ENCODE assay signal across 8 cellular contexts in the genomic region with DNA sequence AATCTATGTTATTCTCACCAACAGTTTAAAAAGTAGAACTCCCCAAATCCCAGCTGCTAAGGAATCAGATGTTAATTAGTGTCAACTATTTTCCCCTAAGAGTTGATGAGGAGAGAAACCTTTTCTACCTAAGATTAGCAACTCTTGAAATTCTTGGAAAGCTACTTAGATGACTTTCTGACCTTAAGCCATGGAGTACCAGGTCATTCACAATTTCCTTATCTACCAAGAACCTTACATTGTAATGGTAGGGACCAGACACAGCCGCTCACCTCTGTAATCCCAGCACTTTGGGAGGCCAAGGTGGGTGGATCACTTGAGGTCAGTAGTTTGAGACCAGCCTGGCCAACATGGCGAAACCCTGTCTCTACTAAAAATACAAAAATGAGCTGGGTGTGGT. TPM values are rescaled to one million over a fixed set of nuclear protein-coding genes. Genes with fewer than 3 reads are reported as not detected.
DNase-seq lines count a peak whose midpoint lies in the region; ATAC-seq and TF ChIP-seq lines count a peak whose summit lies in the region.
"Not testable (repeated sequence)": the region's sequence is repeated elsewhere in the genome, so short reads cannot be mapped to it uniquely, and the experiment has no call there.

No MANE protein-coding gene starts in this region.

- H3K36me3 ChIP-seq in PC-9 (ENCODE audit: low read depth): peaks cover 22% of the 10 kb centered on the region
- peaks cover 0 to 65% (median 6%) of the 10 kb centered on the region in 9 donors for H3K36me3 ChIP-seq in heart right ventricle
- not testable (repeated sequence) for H3K36me3 ChIP-seq in skeletal muscle tissue (ENCODE audit: control insufficient read depth in 3 of 3, insufficient read depth in 3 of 3, low read length in 3 of 3)

- H3K4me2 ChIP-seq in PC-9: not testable (repeated sequence)

- H3K27me3 ChIP-seq in CD4-positive, alpha-beta T cell (ENCODE audit: control insufficient read depth, insufficient read depth, low read length); PC-9 (ENCODE audit: insufficient read depth, low read depth); heart right ventricle; right cardiac atrium (ENCODE audit: control insufficient read depth, insufficient read depth); skeletal muscle tissue (ENCODE audit: control insufficient read depth in 3 of 3, insufficient read depth in 3 of 3, low read length in 3 of 3): not testable (repeated sequence)

- BruUV-seq in PC-9 (replicated peaks; lab: Mats Ljungman, UMichigan): not testable (repeated sequence)

- POLR2A ChIA-PET in CD4-positive, alpha-beta T cell (lab: Charles Lee): interaction anchor here (1.1 kb wide), 1 partner anchor 23 kb away, joined by 3 read pairs; a partner anchor contains a TSS
- POLR2A ChIA-PET in PC-9 (lab: Charles Lee; ENCODE audit: unreplicated experiment): interaction anchor here (0.7 kb wide), 1 partner anchor 97 kb away, joined by 3 read pairs; no protein-coding TSS in a partner anchor

- WGBS in heart right ventricle, 2 donors: 66 to 76% methylated on average over 2 of the region's 2 CpGs
- 82% methylated on average over 2 of the region's 2 CpGs for WGBS in right cardiac atrium

- TF ChIP-seq CTCF in CD4-positive, alpha-beta T cell (IDR thresholded peaks at IDR 0.05); PC-9 (conservative IDR thresholded peaks at IDR 0.05); chondrocyte (IDR thresholded peaks at IDR 0.05); heart right ventricle (IDR thresholded peaks at IDR 0.05): not testable (repeated sequence)

- H3K4me3 Mint-ChIP-seq in CD4-positive, alpha-beta T cell; chondrocyte (ENCODE audit: unreplicated experiment): not testable (repeated sequence)

- not testable (repeated sequence) for H3K9me2 ChIP-seq in PC-9 (ENCODE audit: insufficient read depth)

- not testable (repeated sequence) for DNase-seq in CD4-positive, alpha-beta T cell; PC-9; chondrocyte (ENCODE audit: low spot score); heart right ventricle; right cardiac atrium
- peak; percentile 5 for DNase-seq in activated T-cell treated with anti-CD3 and anti-CD28 coated beads, Interleukin-2, amount 50 U/mL, for 1 hour
- DNase-seq in posterior vena cava (ENCODE audit: low spot score): peak; percentile 25

- H3K79me2 ChIP-seq in PC-9 (ENCODE audit: low read depth): peaks cover 100% of the 10 kb centered on the region

- H3K27ac Mint-ChIP-seq in CD4-positive, alpha-beta T cell: peak overlapping the region; percentile 8
- H3K27ac Mint-ChIP-seq in chondrocyte (ENCODE audit: unreplicated experiment): peak overlapping the region; percentile 2

- H3K27me3 Mint-ChIP-seq in CD4-positive, alpha-beta T cell; chondrocyte (ENCODE audit: low read depth): not testable (repeated sequence)

- intact Hi-C loops in CD4-positive, alpha-beta T cell (cut with DNase I, micrococcal nuclease); PC-9 (cut with micrococcal nuclease; ENCODE audit: unreplicated experiment); right cardiac atrium (cut with DNase I); posterior vena cava (cut with DNase I): not testable (repeated sequence)
- intact Hi-C loops in heart right ventricle (cut with DNase I): loop anchor here in 1 of 10 donors (5.0 kb wide), 1 partner anchor 653 kb away; no protein-coding TSS in a partner anchor

- peaks cover 50% of the 10 kb centered on the region for H3K36me3 Mint-ChIP-seq in CD4-positive, alpha-beta T cell (ENCODE audit: low read depth)
- H3K36me3 Mint-ChIP-seq in chondrocyte (ENCODE audit: low read depth): not testable (repeated sequence)

- not testable (repeated sequence) for H3K9me3 Mint-ChIP-seq in CD4-positive, alpha-beta T cell; chondrocyte (ENCODE audit: low read depth)

- H2AFZ ChIP-seq in PC-9: not testable (repeated sequence)

- not testable (repeated sequence) for ATAC-seq in CD4-positive, alpha-beta T cell (ENCODE audit: poor library complexity); heart right ventricle; right cardiac atrium

- peaks cover 88% of the 10 kb centered on the region for H3F3A ChIP-seq in PC-9 (ENCODE audit: insufficient read depth, low read depth)

- H3K4me1 ChIP-seq in PC-9 (replicated peaks; ENCODE audit: insufficient read depth) (peaks cover 56% of the 10 kb centered on the region), heart right ventricle (peaks cover 0 to 99% (median 89%) of the 10 kb centered on the region in 9 donors), right cardiac atrium (ENCODE audit: control insufficient read depth, insufficient read depth, low read length) (peaks cover 27% of the 10 kb centered on the region), skeletal muscle tissue (ENCODE audit: control insufficient read depth in 3 of 3, insufficient read depth in 3 of 3, low read length in 3 of 3) (peaks cover 60 to 76% (median 62%) of the 10 kb centered on the region in 3 donors)

- CTCF ChIA-PET in CD4-positive, alpha-beta T cell (lab: Charles Lee): not testable (repeated sequence)
- CTCF ChIA-PET in PC-9 (lab: Charles Lee): interaction anchor here (0.6 to 0.7 kb wide), 3 partner anchors 100 to 1210 kb away, joined by 3 to 4 read pairs (median 4); no protein-coding TSS in a partner anchor

- not testable (repeated sequence) for H3K4me3 ChIP-seq in PC-9; heart right ventricle; right cardiac atrium (ENCODE audit: low read length); skeletal muscle tissue (ENCODE audit: low read length in 3 of 3)

- peaks cover 66% of the 10 kb centered on the region for H4K20me1 ChIP-seq in PC-9 (ENCODE audit: insufficient read depth)

- H3K9ac ChIP-seq in skeletal muscle tissue (ENCODE audit: low read depth in 1 of 3, low read length in 3 of 3): peak overlapping the region in 1 of 3 donors; percentile 35

- H3K4me1 Mint-ChIP-seq in CD4-positive, alpha-beta T cell (ENCODE audit: low read depth): peaks cover 54% of the 10 kb centered on the region
- H3K4me1 Mint-ChIP-seq in chondrocyte (ENCODE audit: low read depth): peaks cover 72% of the 10 kb centered on the region

- not testable (repeated sequence) for H3K27ac ChIP-seq in CD4-positive, alpha-beta T cell (ENCODE audit: low read depth, low read length)
- H3K27ac ChIP-seq in PC-9 (0 out of 2 replicates have a peak overlapping the region, but pooled peaks have one; percentile 24), heart right ventricle (peak overlapping the region in 7 of 10 donors; percentile 23 to 84 (median 78)), right cardiac atrium (ENCODE audit: low read length) (peak overlapping the region; percentile 65), skeletal muscle tissue (ENCODE audit: low read depth, low read length) (peak overlapping the region; percentile 52)

- H3K9me3 ChIP-seq in CD4-positive, alpha-beta T cell (ENCODE audit: control insufficient read depth, low read length); PC-9 (ENCODE audit: insufficient read depth, low read depth); heart right ventricle; right cardiac atrium (ENCODE audit: control insufficient read depth, low read length); skeletal muscle tissue (ENCODE audit: control insufficient read depth in 3 of 3, low read length in 3 of 3): not testable (repeated sequence)

RNA-seq across cellular contexts. Expression of a gene that starts 23.4 kb away (rescaled TPM):
- 10 to 100 TPM; 23.4 to 24.3 TPM for total RNA-seq in CD4-positive, alpha-beta T cell
- 206 and 250 TPM in 2 replicates for total RNA-seq in PC-9 (2021)
- 195 to 208 TPM (median 205 TPM) in 3 replicates for total RNA-seq in chondrocyte
- 100 to 1,000 TPM; 193 to 262 (median 207) TPM for total RNA-seq in heart right ventricle
- 10 to 100 TPM; 63.7 to 88.0 TPM for polyA plus RNA-seq in heart right ventricle
- 100 to 1,000 TPM; 209 to 282 (median 253) TPM for total RNA-seq in right cardiac atrium
- polyA plus RNA-seq in right cardiac atrium: 139 TPM
- 100 to 1,000 TPM; 114 to 134 TPM for total RNA-seq in posterior vena cava
- total RNA-seq in skeletal muscle tissue: 86.1 TPM

RNA-seq across cellular contexts. Expression of a gene that starts 32.9 kb away (rescaled TPM):
- total RNA-seq in CD4-positive, alpha-beta T cell: 10 to 100 TPM; 38.0 to 38.6 TPM
- total RNA-seq in PC-9 (2021): 376 and 414 TPM in 2 replicates
- 1,313 to 1,335 TPM (median 1,322 TPM) in 3 replicates for total RNA-seq in chondrocyte
- total RNA-seq in heart right ventricle: 1,000 to 10,000 TPM; 1,266 to 2,631 (median 2,034) TPM
- polyA plus RNA-seq in heart right ventricle: 1,000 to 10,000 TPM; 2,522 to 6,886 TPM
- total RNA-seq in right cardiac atrium: 1,000 to 10,000 TPM; 1,069 to 1,850 (median 1,464) TPM
- 2,464 TPM for polyA plus RNA-seq in right cardiac atrium
- 1,000 to 10,000 TPM; 2,473 to 2,747 TPM for total RNA-seq in posterior vena cava
- 80.4 TPM for total RNA-seq in skeletal muscle tissue
